In genomic region chr2:42663106-42663755, GRCh38 we compare ENCODE assay signal across 8 cellular contexts.
DNase-seq lines count a peak whose midpoint lies in the region; ATAC-seq and TF ChIP-seq lines count a peak whose summit lies in the region.

No MANE protein-coding gene starts in this region.

- H3K36me3 Mint-ChIP-seq in activated CD8-positive, alpha-beta T cell treated with anti-CD3 and anti-CD28 coated beads, Interleukin-2, amount 10 ng/mL, durations not matched to agents 7 days and 5 days (ENCODE audit: low read depth): peaks cover 12% of the 10 kb centered on the region
- peaks cover 32% of the 10 kb centered on the region for H3K36me3 Mint-ChIP-seq in endodermal cell (ENCODE audit: low read depth)

- peaks cover 8% of the 10 kb centered on the region for H3K4me1 ChIP-seq in endodermal cell (ENCODE audit: control insufficient read depth, insufficient read depth, low read length)

- POLR2A ChIA-PET in activated CD8-positive, alpha-beta T cell treated with anti-CD3 and anti-CD28 coated beads, Interleukin-2, amount 10 ng/mL, durations not matched to agents 7 days and 5 days (lab: Charles Lee): no interaction called here

- H3K27me3 Mint-ChIP-seq in activated CD8-positive, alpha-beta T cell treated with anti-CD3 and anti-CD28 coated beads, Interleukin-2, amount 10 ng/mL, durations not matched to agents 7 days and 5 days (ENCODE audit: low read depth): no peaks in the 10 kb centered on the region
- H3K27me3 Mint-ChIP-seq in endodermal cell (ENCODE audit: insufficient read depth): no peaks in the 10 kb centered on the region

- WGBS in endodermal cell (ENCODE audit: insufficient coverage in 1 of 2, insufficient read length in 1 of 2), 2 experiments: 28 to 47% methylated on average over 2 to 3 of the region's 3 CpGs

- no peak overlapping the region for H3K4me3 Mint-ChIP-seq in activated CD8-positive, alpha-beta T cell treated with anti-CD3 and anti-CD28 coated beads, Interleukin-2, amount 10 ng/mL, durations not matched to agents 7 days and 5 days
- H3K4me3 Mint-ChIP-seq in endodermal cell: no peak overlapping the region

- no peaks in the 10 kb centered on the region for H3K27me3 ChIP-seq in endodermal cell (ENCODE audit: control insufficient read depth, insufficient read depth, low read length, poor library complexity, severe bottlenecking)

- no peaks in the 10 kb centered on the region for H3K9me3 ChIP-seq in endodermal cell (ENCODE audit: control insufficient read depth, low read length)

- peak; percentile 98 for TF ChIP-seq CTCF in endodermal cell (conservative IDR thresholded peaks at IDR 0.05)

- H3K4me1 Mint-ChIP-seq in activated CD8-positive, alpha-beta T cell treated with anti-CD3 and anti-CD28 coated beads, Interleukin-2, amount 10 ng/mL, durations not matched to agents 7 days and 5 days (ENCODE audit: low read depth): peaks cover 11% of the 10 kb centered on the region
- peaks cover 29% of the 10 kb centered on the region for H3K4me1 Mint-ChIP-seq in endodermal cell

- ATAC-seq in GM19438 (IDR thresholded peaks at IDR 0.05; ENCODE audit: low read depth, unreplicated experiment) (peak; percentile 82), HG03571 (IDR thresholded peaks at IDR 0.05; ENCODE audit: unreplicated experiment) (peak; percentile 67)
- ATAC-seq in activated CD8-positive, alpha-beta T cell treated with anti-CD3 and anti-CD28 coated beads, Interleukin-2, amount 10 ng/mL, durations not matched to agents 7 days and 5 days: peak; percentile 91

- CTCF ChIA-PET in activated CD8-positive, alpha-beta T cell treated with anti-CD3 and anti-CD28 coated beads, Interleukin-2, amount 10 ng/mL, durations not matched to agents 7 days and 5 days (lab: Charles Lee): interaction anchor here (0.6 to 3.4 kb wide), 35 partner anchors 9 to 568 kb away, joined by 3 to 35 read pairs (median 4); partner anchors contain the start of gene KCNG3

- H3K36me3 ChIP-seq in endodermal cell (ENCODE audit: control insufficient read depth, insufficient read depth, low read length): peaks cover 62% of the 10 kb centered on the region

- DNase-seq in COLO829 (ENCODE audit: low spot score) (peak; percentile 67), NCI-H774 (lab: John Stamatoyannopoulos, UW) (peak; percentile 60), endodermal cell (peak; percentile 89), middle frontal gyrus (ENCODE audit: extremely low spot score, low spot score) (peak; percentile 41)
- DNase-seq in activated CD8-positive, alpha-beta T cell treated with anti-CD3 and anti-CD28 coated beads, Interleukin-2, amount 10 ng/mL, durations not matched to agents 7 days and 5 days: peak; percentile 75
- peak; percentile 23 to 26 for DNase-seq in stimulated activated CD8-positive, alpha-beta memory T cell treated with anti-CD3 and anti-CD28 coated beads, Interleukin-7, amount 100 ng/mL, for 4 hours (ENCODE audit: low read depth in 2 of 2)

- peak overlapping the region; percentile 70 for H3K9ac ChIP-seq in endodermal cell (ENCODE audit: extremely low read depth, low read length, poor library complexity, severe bottlenecking)

- H3K9me3 Mint-ChIP-seq in activated CD8-positive, alpha-beta T cell treated with anti-CD3 and anti-CD28 coated beads, Interleukin-2, amount 10 ng/mL, durations not matched to agents 7 days and 5 days (ENCODE audit: insufficient read depth): no peaks in the 10 kb centered on the region
- no peaks in the 10 kb centered on the region for H3K9me3 Mint-ChIP-seq in endodermal cell

- peak overlapping the region; percentile 58 for H3K4me3 ChIP-seq in endodermal cell (ENCODE audit: low read length)

- H3K27ac ChIP-seq in endodermal cell (ENCODE audit: low read depth, low read length): peak overlapping the region; percentile 21

- peak overlapping the region; percentile 12 for H3K27ac Mint-ChIP-seq in activated CD8-positive, alpha-beta T cell treated with anti-CD3 and anti-CD28 coated beads, Interleukin-2, amount 10 ng/mL, durations not matched to agents 7 days and 5 days
- H3K27ac Mint-ChIP-seq in endodermal cell: peak overlapping the region; percentile 87

Comparison
In these comparisons a context has a peak if more than half of its experiments do, and no peak if none do; other contexts are left out.
1. Peak in every context shown above with its lines: DNase-seq, ATAC-seq, H3K4me3 ChIP-seq and H3K27ac ChIP-seq.
2. DNase-seq: peak in every context shown above with its lines; median percentile 89 in endodermal cell; 75 in activated CD8-positive, alpha-beta T cell treated with anti-CD3 and anti-CD28 coated beads, Interleukin-2, amount 10 ng/mL, durations not matched to agents 7 days and 5 days; 67 in COLO829; 60 in NCI-H774; 41 in middle frontal gyrus; 24 in stimulated activated CD8-positive, alpha-beta memory T cell treated with anti-CD3 and anti-CD28 coated beads, Interleukin-7, amount 100 ng/mL, for 4 hours.